Comparison of ENCODE assay signal across 14 cellular contexts in the genomic region with DNA sequence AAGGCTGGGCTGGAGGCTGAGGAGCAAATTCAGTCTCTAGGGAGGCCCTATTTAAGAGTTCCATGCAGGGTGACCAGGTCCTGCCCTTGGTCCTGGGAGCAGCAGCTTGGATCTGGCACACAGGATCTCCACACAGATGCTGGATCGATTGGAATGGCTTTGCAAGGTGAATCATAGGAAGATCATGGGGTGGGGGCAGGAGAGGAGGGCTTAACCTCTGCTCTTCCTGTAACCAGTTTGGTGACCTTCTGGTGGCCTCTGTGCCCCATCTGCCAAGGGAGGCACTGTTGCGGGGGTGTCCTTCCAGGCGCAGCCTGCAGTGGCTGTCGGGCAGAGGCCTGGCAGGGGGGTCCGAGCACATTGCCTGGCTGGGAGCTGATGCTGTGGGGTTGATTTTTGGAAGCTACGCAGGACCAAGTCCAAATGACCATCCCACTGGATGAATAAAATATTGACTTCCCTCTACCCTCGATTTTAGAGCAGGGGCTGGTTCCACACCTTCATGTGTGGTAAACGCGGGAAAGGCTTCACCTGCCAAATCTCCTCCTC.
DNase-seq lines count a peak whose midpoint lies in the region; ATAC-seq and TF ChIP-seq lines count a peak whose summit lies in the region.
"Had no signal": no experiment of that assay in that cellular context is flagged by ENCODE, and none has a peak within 500 bp of the region (broad histone marks: within the 10 kb centered on the region; RNA-seq: fewer than 3 reads in every experiment).

No MANE protein-coding gene starts in this region.

- no peak overlapping the region for H3K4me2 ChIP-seq in osteoblast (ENCODE audit: insufficient read depth, low read length)

- DNase-seq in right atrium auricular region (ENCODE audit: low spot score) (peak; percentile 46), Right ventricle myocardium superior (no peak), coronary artery (ENCODE audit: low spot score) (peak; percentile 63), osteoblast (ENCODE audit: insufficient read length, low spot score, missing footprints) (peak; percentile 21), SJCRH30 (no peak)
- DNase-seq: DMS79 treated with DMSO at 0.1 percent for 48 hours, Kasumi-1, MM.1S, NCI-H1092 treated with DMSO at 0.1 percent for 48 hours, NCI-H2081 had no signal

- no peaks in the 10 kb centered on the region for H3K79me2 ChIP-seq in osteoblast (ENCODE audit: insufficient read depth, low read length)

- H3K36me3 ChIP-seq in right atrium auricular region (no peaks in the 10 kb centered on the region), osteoblast (ENCODE audit: insufficient read depth, low read length) (no peaks in the 10 kb centered on the region), SJCRH30 (no peaks in the 10 kb centered on the region)
- H3K36me3 ChIP-seq: Peyer's patch had no signal

- H3K4me1 ChIP-seq in right atrium auricular region: peaks cover 0 to 4% of the 10 kb centered on the region in 2 donors
- no peaks in the 10 kb centered on the region for H3K4me1 ChIP-seq in osteoblast (ENCODE audit: insufficient read depth, low read length)
- H3K4me1 ChIP-seq in SJCRH30: peaks cover 14% of the 10 kb centered on the region; the same call in 1 of the 2 replicates
- H3K4me1 ChIP-seq: Peyer's patch had no signal

- TF ChIP-seq POLR2A in GM18505 (IDR thresholded peaks at IDR 0.05; ENCODE audit: borderline replicate concordance, extremely low read depth, insufficient read depth, insufficient read length): no peak

- no peaks in the 10 kb centered on the region for H4K20me1 ChIP-seq in osteoblast (ENCODE audit: insufficient read depth, low read length)

- no peak overlapping the region for H2AFZ ChIP-seq in osteoblast (ENCODE audit: low read length)

- intact Hi-C loops in Right ventricle myocardium superior (cut with DNase I): no loop called here

- ATAC-seq in Right ventricle myocardium superior (ENCODE audit: poor library complexity) (no peak), GM18505 (IDR thresholded peaks at IDR 0.05; ENCODE audit: unreplicated experiment) (no peak), GM18873 (IDR thresholded peaks at IDR 0.05; ENCODE audit: low FRiP score, unreplicated experiment) (no peak)
- ATAC-seq: HCT116 had no signal

- TF ChIP-seq CTCF in right atrium auricular region (IDR thresholded peaks at IDR 0.05) (no peak), coronary artery (IDR thresholded peaks at IDR 0.05) (no peak), osteoblast (IDR thresholded peaks at IDR 0.05; ENCODE audit: extremely low read depth, low read depth, low read length) (no peak)

- H3K4me3 ChIP-seq in right atrium auricular region (no peak overlapping the region), coronary artery (no peak overlapping the region), osteoblast (ENCODE audit: insufficient read depth, low read length) (no peak overlapping the region), SJCRH30 (no peak overlapping the region)
- H3K4me3 ChIP-seq: Peyer's patch had no signal

- no peaks in the 10 kb centered on the region for H3K9me3 ChIP-seq in right atrium auricular region
- H3K9me3 ChIP-seq in osteoblast (ENCODE audit: low read depth, low read length): no peaks in the 10 kb centered on the region
- no peaks in the 10 kb centered on the region for H3K9me3 ChIP-seq in SJCRH30 (replicated peaks)
- H3K9me3 ChIP-seq: Peyer's patch had no signal

- H3K27me3 ChIP-seq in right atrium auricular region (no peaks in the 10 kb centered on the region), osteoblast (ENCODE audit: insufficient read depth, low read length) (peaks cover 26% of the 10 kb centered on the region), SJCRH30 (no peaks in the 10 kb centered on the region)
- H3K27me3 ChIP-seq: Peyer's patch had no signal

- no peak overlapping the region for H3K27ac ChIP-seq in right atrium auricular region
- no peak overlapping the region for H3K27ac ChIP-seq in coronary artery
- no peak overlapping the region for H3K27ac ChIP-seq in osteoblast (ENCODE audit: low read depth, low read length)
- H3K27ac ChIP-seq in SJCRH30: no peak overlapping the region
- H3K27ac ChIP-seq: Peyer's patch had no signal

Comparison
In these comparisons a context has a peak if more than half of its experiments do, and no peak if none do; other contexts are left out.
1. DNase-seq: peak in right atrium auricular region (single experiment), coronary artery (single experiment) and osteoblast (single experiment); none in Right ventricle myocardium superior (single experiment) and SJCRH30 (0 of 2).